In genomic region chr6:32109114-32109764, GRCh38 we compare ENCODE assay signal across 1 cellular context.
TF ChIP-seq lines count a peak whose summit lies in the region.

TNXB (minus strand) TSS chr6:32109338; CDS start chr6:32098198, 11,140 bp downstream.

TF ChIP-seq in GM23338, 12 proteins besides CTCF, POLR2A, EP300 and RAD21 (continued from another document):
- TF ChIP-seq ZNF462 (CRISPR knock-in tag; IDR thresholded peaks at IDR 0.05) (no peak), STAT1 (IDR thresholded peaks at IDR 0.05; ENCODE audit: unreplicated experiment) (no peak), EZH2phosphoT487 (IDR thresholded peaks at IDR 0.05; ENCODE audit: unreplicated experiment) (no peak), POLR2AphosphoS5 (IDR thresholded peaks at IDR 0.05; ENCODE audit: low read depth) (no peak), REST (IDR thresholded peaks at IDR 0.05; ENCODE audit: unreplicated experiment) (no peak), ZNF114 (CRISPR knock-in tag; IDR thresholded peaks at IDR 0.05) (no peak), ZNF331 (CRISPR knock-in tag; IDR thresholded peaks at IDR 0.05; ENCODE audit: low read depth) (no peak), NANOG (IDR thresholded peaks at IDR 0.05; ENCODE audit: borderline replicate concordance) (no peak)
